25 cellular contexts compared by ENCODE assay signal in the genomic region with DNA sequence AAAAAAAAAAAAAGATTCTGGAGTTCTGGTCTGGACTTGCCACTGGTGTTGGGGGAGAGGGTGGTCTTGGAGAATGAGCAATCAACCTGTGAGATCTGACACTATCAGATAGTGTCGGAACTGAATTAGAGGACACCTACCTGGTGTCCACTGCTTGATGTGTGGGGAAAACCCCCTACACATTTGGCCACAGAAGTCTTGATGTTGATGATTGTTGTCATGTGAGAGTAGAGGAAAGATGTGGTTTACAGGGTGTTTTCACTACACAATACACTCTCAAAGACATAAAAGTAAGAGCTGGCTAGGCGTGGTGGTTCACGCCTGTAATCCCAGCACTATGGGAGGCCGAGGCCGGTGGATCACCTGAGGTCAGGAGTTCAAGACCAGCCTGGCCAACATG. TPM values are rescaled to one million over a fixed set of nuclear protein-coding genes. Genes with fewer than 3 reads are reported as not detected.
DNase-seq lines count a peak whose midpoint lies in the region; ATAC-seq, FAIRE-seq and TF ChIP-seq lines count a peak whose summit lies in the region.
"Had no signal": no experiment of that assay in that cellular context is flagged by ENCODE, and none has a peak within 500 bp of the region (broad histone marks: within the 10 kb centered on the region; RNA-seq: fewer than 3 reads in every experiment).

No MANE protein-coding gene starts in this region.

- FAIRE-seq in HTR-8/SVneo (lab: Jason Lieb, UNC) = no peak
- FAIRE-seq: A549, D721Med, GM12878 had no signal

- H3K36me3 Mint-ChIP-seq in dendritic cell treated with granulocyte-macrophage colony-stimulating factor and Interleukin-4, amounts not matched to agents 40 ng/mL and 50 ng/mL, for 4 days (ENCODE audit: low read depth) = no peaks in the 10 kb centered on the region
- no peaks in the 10 kb centered on the region for H3K36me3 Mint-ChIP-seq in natural killer cell treated with Interleukin-12 subunit alpha and Interleukin-12 subunit beta and Interleukin-15 and Interleukin-18, amount 100 ng/mL, for 72 hours
- H3K36me3 Mint-ChIP-seq: CD14-positive monocyte; CD8-positive, alpha-beta memory T cell had no signal

- H3K27ac ChIP-seq in HEK293 (ENCODE audit: extremely low read depth, low read depth, low read length) = no peak overlapping the region
- H3K27ac ChIP-seq: A549 had no signal

- H3K4me3 Mint-ChIP-seq in dendritic cell treated with granulocyte-macrophage colony-stimulating factor and Interleukin-4, amounts not matched to agents 40 ng/mL and 50 ng/mL, for 4 days = no peak overlapping the region
- no peak overlapping the region for H3K4me3 Mint-ChIP-seq in natural killer cell treated with Interleukin-12 subunit alpha and Interleukin-12 subunit beta and Interleukin-15 and Interleukin-18, amount 100 ng/mL, for 72 hours
- H3K4me3 Mint-ChIP-seq: CD14-positive monocyte; CD4-positive, alpha-beta T cell; CD8-positive, alpha-beta memory T cell; GM23338; H9; HFFc6 had no signal

- H3K27me3 Mint-ChIP-seq in dendritic cell treated with granulocyte-macrophage colony-stimulating factor and Interleukin-4, amounts not matched to agents 40 ng/mL and 50 ng/mL, for 4 days = no peaks in the 10 kb centered on the region
- no peaks in the 10 kb centered on the region for H3K27me3 Mint-ChIP-seq in natural killer cell treated with Interleukin-12 subunit alpha and Interleukin-12 subunit beta and Interleukin-15 and Interleukin-18, amount 100 ng/mL, for 72 hours
- H3K27me3 Mint-ChIP-seq: CD4-positive, alpha-beta T cell; CD8-positive, alpha-beta memory T cell had no signal

- no peaks in the 10 kb centered on the region for H3K9me3 Mint-ChIP-seq in dendritic cell treated with granulocyte-macrophage colony-stimulating factor and Interleukin-4, amounts not matched to agents 40 ng/mL and 50 ng/mL, for 4 days
- no peaks in the 10 kb centered on the region for H3K9me3 Mint-ChIP-seq in natural killer cell treated with Interleukin-12 subunit alpha and Interleukin-12 subunit beta and Interleukin-15 and Interleukin-18, amount 100 ng/mL, for 72 hours
- H3K9me3 Mint-ChIP-seq: CD14-positive monocyte; CD4-positive, alpha-beta T cell; CD8-positive, alpha-beta memory T cell; GM23338; H9; HFFc6 had no signal

- H3K4me1 Mint-ChIP-seq in dendritic cell treated with granulocyte-macrophage colony-stimulating factor and Interleukin-4, amounts not matched to agents 40 ng/mL and 50 ng/mL, for 4 days (ENCODE audit: low read depth) = peaks cover 56% of the 10 kb centered on the region
- peaks cover 5 to 11% of the 10 kb centered on the region in 2 donors for H3K4me1 Mint-ChIP-seq in natural killer cell treated with Interleukin-12 subunit alpha and Interleukin-12 subunit beta and Interleukin-15 and Interleukin-18, amount 100 ng/mL, for 72 hours (ENCODE audit: low read depth in 2 of 2)
- H3K4me1 Mint-ChIP-seq: GM23338 had no signal

- H3K9me3 ChIP-seq in HEK293 (ENCODE audit: control insufficient read depth, insufficient read depth, low read depth, low read length) = no peaks in the 10 kb centered on the region
- H3K9me3 ChIP-seq: A549; BE2C; BLaER1 treated with 17β-estradiol and CSF1 and Interleukin-3, amounts not matched to agents 10 nM and 100 nM had no signal

- no peaks in the 10 kb centered on the region for H3K4me1 ChIP-seq in HEK293 (ENCODE audit: control insufficient read depth, insufficient read depth, low read length)
- H3K4me1 ChIP-seq: A549 had no signal

- DNase-seq in natural killer cell treated with Interleukin-12 subunit alpha and Interleukin-12 subunit beta and Interleukin-15 and Interleukin-18, amount 100 ng/mL, for 72 hours (ENCODE audit: low spot score) = no peak
- no peak for DNase-seq in HTR-8/SVneo (ENCODE audit: insufficient read length, low spot score)
- no peak for DNase-seq in germinal center (ENCODE audit: low spot score)
- DNase-seq: 8988T; ACHN; AML-193; BE2C; CD4-positive, alpha-beta T cell; CD8-positive, alpha-beta memory T cell; DMS 273 treated with DMSO at 0.1 percent for 48 hours; DMS79; EL; GDM1; H9; HFFc6 had no signal

- CTCF ChIA-PET in HEK293 (lab: Yijun Ruan, JAX) = interaction anchor here (1.9 kb wide), 1 partner anchor 8 kb away, joined by 13 read pairs; no protein-coding TSS in a partner anchor

- H3K4me3 ChIP-seq in HEK293 (ENCODE audit: low read depth, low read length) = no peak overlapping the region
- H3K4me3 ChIP-seq: A549; BLaER1 treated with 17β-estradiol and CSF1 and Interleukin-3, amounts not matched to agents 10 nM and 100 nM; GM12878; GM23338 had no signal

- TF ChIP-seq CTCF in HEK293 (tag by site-specific recombination; IDR thresholded peaks at IDR 0.05) = no peak

- H3K27ac Mint-ChIP-seq in dendritic cell treated with granulocyte-macrophage colony-stimulating factor and Interleukin-4, amounts not matched to agents 40 ng/mL and 50 ng/mL, for 4 days = peak overlapping the region; percentile 7
- H3K27ac Mint-ChIP-seq in natural killer cell treated with Interleukin-12 subunit alpha and Interleukin-12 subunit beta and Interleukin-15 and Interleukin-18, amount 100 ng/mL, for 72 hours = peak overlapping the region; percentile 12 to 60
- H3K27ac Mint-ChIP-seq: CD14-positive monocyte; CD4-positive, alpha-beta T cell; GM23338; H9; HFFc6 had no signal

- intact Hi-C loops in dendritic cell treated with granulocyte-macrophage colony-stimulating factor and Interleukin-4, amounts not matched to agents 40 ng/mL and 50 ng/mL, for 4 days (cut with micrococcal nuclease) = no loop called here

- POLR2A ChIA-PET in HEK293 (lab: Yijun Ruan, JAX) = no interaction called here

- ATAC-seq in natural killer cell treated with Interleukin-12 subunit alpha and Interleukin-12 subunit beta and Interleukin-15 and Interleukin-18, amount 100 ng/mL, for 72 hours = no peak
- no peak for ATAC-seq in activated CD4-positive, CD25-positive, alpha-beta regulatory T cell treated with anti-CD3 and anti-CD28 coated beads, Interleukin-2, amount 50 U/mL, for 24 hours
- ATAC-seq: A549, GM12878, GM23338, HCT116 had no signal

- no peaks in the 10 kb centered on the region for H3K36me3 ChIP-seq in HEK293 (ENCODE audit: control insufficient read depth in 2 of 2, insufficient read depth in 1 of 2, low read length in 2 of 2)
- H3K36me3 ChIP-seq: BE2C; BLaER1 treated with 17β-estradiol and CSF1 and Interleukin-3, amounts not matched to agents 10 nM and 100 nM had no signal

TF ChIP-seq in HEK293, 187 proteins besides CTCF, POLR2A, EP300 and RAD21:
- no peak for TF ChIP-seq ZNF629 (tag by site-specific recombination; IDR thresholded peaks at IDR 0.05)
- TF ChIP-seq, protein P1, sequence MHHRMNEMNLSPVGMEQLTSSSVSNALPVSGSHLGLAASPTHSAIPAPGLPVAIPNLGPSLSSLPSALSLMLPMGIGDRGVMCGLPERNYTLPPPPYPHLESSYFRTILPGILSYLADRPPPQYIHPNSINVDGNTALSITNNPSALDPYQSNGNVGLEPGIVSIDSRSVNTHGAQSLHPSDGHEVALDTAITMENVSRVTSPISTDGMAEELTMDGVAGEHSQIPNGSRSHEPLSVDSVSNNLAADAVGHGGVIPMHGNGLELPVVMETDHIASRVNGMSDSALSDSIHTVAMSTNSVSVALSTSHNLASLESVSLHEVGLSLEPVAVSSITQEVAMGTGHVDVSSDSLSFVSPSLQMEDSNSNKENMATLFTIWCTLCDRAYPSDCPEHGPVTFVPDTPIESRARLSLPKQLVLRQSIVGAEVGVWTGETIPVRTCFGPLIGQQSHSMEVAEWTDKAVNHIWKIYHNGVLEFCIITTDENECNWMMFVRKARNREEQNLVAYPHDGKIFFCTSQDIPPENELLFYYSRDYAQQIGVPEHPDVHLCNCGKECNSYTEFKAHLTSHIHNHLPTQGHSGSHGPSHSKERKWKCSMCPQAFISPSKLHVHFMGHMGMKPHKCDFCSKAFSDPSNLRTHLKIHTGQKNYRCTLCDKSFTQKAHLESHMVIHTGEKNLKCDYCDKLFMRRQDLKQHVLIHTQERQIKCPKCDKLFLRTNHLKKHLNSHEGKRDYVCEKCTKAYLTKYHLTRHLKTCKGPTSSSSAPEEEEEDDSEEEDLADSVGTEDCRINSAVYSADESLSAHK (tag by site-specific recombination; IDR thresholded peaks at IDR 0.05) = no peak
- TF ChIP-seq, protein P2, sequence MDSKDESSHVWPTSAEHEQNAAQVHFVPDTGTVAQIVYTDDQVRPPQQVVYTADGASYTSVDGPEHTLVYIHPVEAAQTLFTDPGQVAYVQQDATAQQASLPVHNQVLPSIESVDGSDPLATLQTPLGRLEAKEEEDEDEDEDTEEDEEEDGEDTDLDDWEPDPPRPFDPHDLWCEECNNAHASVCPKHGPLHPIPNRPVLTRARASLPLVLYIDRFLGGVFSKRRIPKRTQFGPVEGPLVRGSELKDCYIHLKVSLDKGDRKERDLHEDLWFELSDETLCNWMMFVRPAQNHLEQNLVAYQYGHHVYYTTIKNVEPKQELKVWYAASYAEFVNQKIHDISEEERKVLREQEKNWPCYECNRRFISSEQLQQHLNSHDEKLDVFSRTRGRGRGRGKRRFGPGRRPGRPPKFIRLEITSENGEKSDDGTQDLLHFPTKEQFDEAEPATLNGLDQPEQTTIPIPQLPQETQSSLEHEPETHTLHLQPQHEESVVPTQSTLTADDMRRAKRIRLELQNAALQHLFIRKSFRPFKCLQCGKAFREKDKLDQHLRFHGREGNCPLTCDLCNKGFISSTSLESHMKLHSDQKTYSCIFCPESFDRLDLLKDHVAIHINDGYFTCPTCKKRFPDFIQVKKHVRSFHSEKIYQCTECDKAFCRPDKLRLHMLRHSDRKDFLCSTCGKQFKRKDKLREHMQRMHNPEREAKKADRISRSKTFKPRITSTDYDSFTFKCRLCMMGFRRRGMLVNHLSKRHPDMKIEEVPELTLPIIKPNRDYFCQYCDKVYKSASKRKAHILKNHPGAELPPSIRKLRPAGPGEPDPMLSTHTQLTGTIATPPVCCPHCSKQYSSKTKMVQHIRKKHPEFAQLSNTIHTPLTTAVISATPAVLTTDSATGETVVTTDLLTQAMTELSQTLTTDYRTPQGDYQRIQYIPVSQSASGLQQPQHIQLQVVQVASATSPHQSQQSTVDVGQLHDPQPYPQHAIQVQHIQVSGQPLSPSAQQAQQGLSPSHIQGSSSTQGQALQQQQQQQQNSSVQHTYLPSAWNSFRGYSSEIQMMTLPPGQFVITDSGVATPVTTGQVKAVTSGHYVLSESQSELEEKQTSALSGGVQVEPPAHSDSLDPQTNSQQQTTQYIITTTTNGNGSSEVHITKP (tag by site-specific recombination; IDR thresholded peaks at IDR 0.05) = 0 out of 2 replicates have a peak, but pooled peaks have one; percentile 24

RNA-seq across cellular contexts. Expression of a gene that starts 36.9 kb away (rescaled TPM):
- 100 to 1,000 TPM; 183 to 338 TPM for total RNA-seq in natural killer cell treated with Interleukin-12 subunit alpha and Interleukin-12 subunit beta and Interleukin-15 and Interleukin-18, amount 100 ng/mL, for 72 hours

RNA-seq across cellular contexts. Expression of a gene that starts 38.4 kb away (rescaled TPM):
- total RNA-seq in natural killer cell treated with Interleukin-12 subunit alpha and Interleukin-12 subunit beta and Interleukin-15 and Interleukin-18, amount 100 ng/mL, for 72 hours = 100 to 1,000 TPM; 179 to 205 TPM
